Comparison of ENCODE assay signal across 2 cellular contexts in genomic region chr2:61771904-61772845, GRCh38.
TF ChIP-seq lines count a peak whose summit lies in the region.

No MANE protein-coding gene starts in this region.

TF ChIP-seq in GM23338, 12 proteins besides CTCF, POLR2A, EP300 and RAD21:
- TF ChIP-seq STAT1 (IDR thresholded peaks at IDR 0.05; ENCODE audit: unreplicated experiment): no peak
- no peak for TF ChIP-seq ZNF114 (CRISPR knock-in tag; IDR thresholded peaks at IDR 0.05)
- no peak for TF ChIP-seq REST (IDR thresholded peaks at IDR 0.05; ENCODE audit: unreplicated experiment)
- TF ChIP-seq POLR2AphosphoS5 (IDR thresholded peaks at IDR 0.05; ENCODE audit: low read depth): no peak
- no peak for TF ChIP-seq ZNF331 (CRISPR knock-in tag; IDR thresholded peaks at IDR 0.05; ENCODE audit: low read depth)
- no peak for TF ChIP-seq ZNF462 (CRISPR knock-in tag; IDR thresholded peaks at IDR 0.05)

TF ChIP-seq in GM12878, 131 proteins besides CTCF, POLR2A, EP300 and RAD21:
- TF ChIP-seq BCL3 (IDR thresholded peaks at IDR 0.05; ENCODE audit: borderline replicate concordance, insufficient read depth, low read depth, low read length, poor library complexity, severe bottlenecking) (peak; percentile 14), E4F1 (IDR thresholded peaks at IDR 0.05; ENCODE audit: borderline replicate concordance, partially characterized antibody) (no peak), BHLHE40 (IDR thresholded peaks at IDR 0.05; ENCODE audit: borderline replicate concordance in 1 of 2, low read depth in 2 of 2, low read length in 1 of 2) (no peak), ZBTB40 (IDR thresholded peaks at IDR 0.05; ENCODE audit: borderline replicate concordance) (no peak), IRF3 (IDR thresholded peaks at IDR 0.05) (no peak)
